ENCODE assay signal across 27 cellular contexts in the genomic region with DNA sequence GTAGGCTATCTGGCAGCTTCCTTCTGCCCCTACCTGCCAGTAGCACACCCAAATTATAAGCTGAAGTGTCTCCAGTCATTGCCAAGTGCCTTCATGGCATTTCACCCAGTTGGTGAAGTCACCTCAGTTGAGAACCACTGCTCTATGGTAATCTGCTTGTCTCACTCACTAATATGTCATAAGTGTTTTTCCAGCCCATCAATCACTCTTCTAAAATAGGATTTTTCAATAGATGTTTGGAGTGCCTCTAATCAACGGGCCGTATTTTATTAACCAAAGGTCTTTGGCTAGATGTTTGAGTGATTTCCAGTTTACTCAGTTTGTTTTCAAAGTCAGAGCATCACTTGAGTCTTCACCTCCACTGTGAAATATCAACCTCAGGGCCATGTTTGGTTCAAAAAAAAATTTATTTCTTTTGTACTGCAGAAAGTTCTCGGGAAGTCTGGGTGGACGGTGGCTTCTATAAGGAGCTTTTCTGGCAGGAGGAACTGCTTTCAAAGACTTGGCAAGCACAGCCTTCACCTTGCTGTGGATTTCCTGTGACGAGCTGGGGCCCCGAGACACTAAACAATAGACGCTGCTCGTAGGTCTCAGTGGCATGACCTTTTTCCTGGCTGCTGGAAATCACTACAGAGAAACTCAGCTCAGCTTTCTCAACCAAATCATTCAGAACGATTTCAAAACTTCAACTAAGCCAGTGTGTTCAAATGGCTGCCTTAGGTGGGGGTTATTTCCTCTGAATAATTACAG.
A peak's percentile ranks its signal among the peaks of the same experiment; 100 is the strongest.
DNase-seq lines count a peak whose midpoint lies in the region; ATAC-seq and TF ChIP-seq lines count a peak whose summit lies in the region.
"Had no signal": no experiment of that assay in that cellular context is flagged by ENCODE, and none has a peak within 500 bp of the region (broad histone marks: within the 10 kb centered on the region; RNA-seq: fewer than 3 reads in every experiment).

No MANE protein-coding gene starts in this region.

- H3K36me3 ChIP-seq in left ventricle myocardium inferior (no peaks in the 10 kb centered on the region), neural progenitor cell (no peaks in the 10 kb centered on the region), upper lobe of left lung (no peaks in the 10 kb centered on the region), Caco-2 (ENCODE audit: control insufficient read depth, insufficient read depth, low read length) (no peaks in the 10 kb centered on the region)

- H3K4me3 ChIP-seq in left ventricle myocardium inferior (no peak overlapping the region), fibroblast of pulmonary artery (replicated peaks; ENCODE audit: low read depth, low read length) (no peak overlapping the region), neural progenitor cell (no peak overlapping the region), upper lobe of left lung (no peak overlapping the region), Caco-2 (ENCODE audit: low read depth, low read length) (no peak overlapping the region)
- H3K4me3 ChIP-seq: dorsolateral prefrontal cortex, GM23248, SK-N-MC had no signal

- no peak overlapping the region for H3K9ac ChIP-seq in neural progenitor cell
- H3K9ac ChIP-seq: GM23248 had no signal

- peak overlapping the region; percentile 57 for H3K27ac ChIP-seq in left ventricle myocardium inferior (replicated peaks)
- no peak overlapping the region for H3K27ac ChIP-seq in neural progenitor cell
- peak overlapping the region in 3 of 4 donors; percentile 42 to 80 (median 68) for H3K27ac ChIP-seq in upper lobe of left lung
- H3K27ac ChIP-seq: GM23248, SK-N-MC had no signal

- no peak overlapping the region for H3K4me2 ChIP-seq in neural progenitor cell

- intact Hi-C loops in left ventricle myocardium inferior (cut with micrococcal nuclease) (no loop called here), left ventricle myocardium superior (cut with micrococcal nuclease) (no loop called here), Caco-2 (cut with micrococcal nuclease; ENCODE audit: unreplicated experiment) (no loop called here)

- BruUV-seq in Caco-2 (replicated peaks; lab: Mats Ljungman, UMichigan): no TSS peak

- TF ChIP-seq EP300 in upper lobe of left lung (IDR thresholded peaks at IDR 0.05): no peak

- H3K9me3 Mint-ChIP-seq in neural progenitor cell: peaks cover 17% of the 10 kb centered on the region
- H3K9me3 Mint-ChIP-seq in activated CD4-positive, alpha-beta T cell treated with anti-CD3 and anti-CD28 coated beads, Interleukin-2, amount 10 ng/mL, durations not matched to agents 7 days and 5 days: peaks cover 8% of the 10 kb centered on the region
- H3K9me3 Mint-ChIP-seq in Caco-2 (ENCODE audit: unreplicated experiment): no peaks in the 10 kb centered on the region
- H3K9me3 Mint-ChIP-seq: central memory CD8-positive, alpha-beta T cell had no signal

- peaks cover 7% of the 10 kb centered on the region for H3K4me1 Mint-ChIP-seq in neural progenitor cell
- no peaks in the 10 kb centered on the region for H3K4me1 Mint-ChIP-seq in activated CD4-positive, alpha-beta T cell treated with anti-CD3 and anti-CD28 coated beads, Interleukin-2, amount 10 ng/mL, durations not matched to agents 7 days and 5 days
- H3K4me1 Mint-ChIP-seq in Caco-2 (ENCODE audit: low read depth, unreplicated experiment): no peaks in the 10 kb centered on the region
- H3K4me1 Mint-ChIP-seq: CD14-positive monocyte; central memory CD8-positive, alpha-beta T cell; memory B cell had no signal

- no peak overlapping the region for H2AFZ ChIP-seq in neural progenitor cell (replicated peaks)
- H2AFZ ChIP-seq: GM23248 had no signal

- peaks cover 39% of the 10 kb centered on the region for H3K27me3 ChIP-seq in left ventricle myocardium inferior (ENCODE audit: low read depth)
- H3K27me3 ChIP-seq in neural progenitor cell: no peaks in the 10 kb centered on the region
- no peaks in the 10 kb centered on the region for H3K27me3 ChIP-seq in upper lobe of left lung
- no peaks in the 10 kb centered on the region for H3K27me3 ChIP-seq in Caco-2 (replicated peaks; ENCODE audit: control insufficient read depth, insufficient read depth, low read length)

- H3K27me3 Mint-ChIP-seq in neural progenitor cell (ENCODE audit: insufficient read depth, low read depth): peaks cover 17% of the 10 kb centered on the region
- H3K27me3 Mint-ChIP-seq in activated CD4-positive, alpha-beta T cell treated with anti-CD3 and anti-CD28 coated beads, Interleukin-2, amount 10 ng/mL, durations not matched to agents 7 days and 5 days: no peaks in the 10 kb centered on the region
- peaks cover 6% of the 10 kb centered on the region for H3K27me3 Mint-ChIP-seq in Caco-2 (ENCODE audit: insufficient read depth, unreplicated experiment)
- H3K27me3 Mint-ChIP-seq: central memory CD8-positive, alpha-beta T cell had no signal

- TF ChIP-seq POLR2A in upper lobe of left lung (IDR thresholded peaks at IDR 0.05): no peak

- H3K36me3 Mint-ChIP-seq in neural progenitor cell (no peaks in the 10 kb centered on the region), Caco-2 (ENCODE audit: insufficient read depth, unreplicated experiment) (no peaks in the 10 kb centered on the region)
- no peaks in the 10 kb centered on the region for H3K36me3 Mint-ChIP-seq in activated CD4-positive, alpha-beta T cell treated with anti-CD3 and anti-CD28 coated beads, Interleukin-2, amount 10 ng/mL, durations not matched to agents 7 days and 5 days (ENCODE audit: low read depth)
- H3K36me3 Mint-ChIP-seq: CD14-positive monocyte, memory B cell had no signal

- no peaks in the 10 kb centered on the region for H3K79me2 ChIP-seq in neural progenitor cell (ENCODE audit: low read depth)

- H3K4me3 Mint-ChIP-seq in neural progenitor cell (no peak overlapping the region), Caco-2 (ENCODE audit: unreplicated experiment) (no peak overlapping the region)
- H3K4me3 Mint-ChIP-seq in activated CD4-positive, alpha-beta T cell treated with anti-CD3 and anti-CD28 coated beads, Interleukin-2, amount 10 ng/mL, durations not matched to agents 7 days and 5 days: no peak overlapping the region
- H3K4me3 Mint-ChIP-seq: CD14-positive monocyte; central memory CD8-positive, alpha-beta T cell; memory B cell had no signal

- no peak for DNase-seq in left ventricle myocardium inferior
- DNase-seq in left ventricle myocardium superior: no peak
- peak; percentile 71 for DNase-seq in fibroblast of pulmonary artery (ENCODE audit: low read depth)
- no peak for DNase-seq in neural progenitor cell (ENCODE audit: low spot score)
- DNase-seq in upper lobe of left lung: no peak
- no peak for DNase-seq in effector CD4-positive, alpha-beta T cell
- DNase-seq in activated CD4-positive, alpha-beta T cell treated with anti-CD3 and anti-CD28 coated beads, Interleukin-2, amount 10 ng/mL, durations not matched to agents 7 days and 5 days: no peak
- DNase-seq in Caco-2: no peak
- DNase-seq: activated CD4-positive, alpha-beta T cell treated with anti-CD3 and anti-CD28 coated beads, Interleukin-2, amount 50 U/mL, for 4 hours; activated T-cell treated with anti-CD3 and anti-CD28 coated beads, Interleukin-2, amount 50 U/mL, for 48 hours; dorsolateral prefrontal cortex; GM23248; kidney; MV-4-11; NCI-H1436; NCI-H2081; NCI-H226; NCI-H526 treated with DMSO at 0.1 percent for 48 hours; NK-92 treated with Interleukin-12 subunit alpha and Interleukin-12 subunit beta, amount 100 ng/mL, for 24 hours; stimulated activated CD4-positive, alpha-beta T cell treated with anti-CD3 and anti-CD28 coated beads, Interleukin-15, amount 100 ng/mL, for 24 hours; stimulated activated CD4-positive, alpha-beta T cell treated with anti-CD3 and anti-CD28 coated beads, Interleukin-4, amount 100 ng/mL, for 4 hours; T-helper 1 cell; trophoblast cell had no signal

- WGBS in upper lobe of left lung, 2 donors: 17 to 25% methylated on average over 7 to 9 of the region's 9 CpGs

- CTCF ChIA-PET in activated CD4-positive, alpha-beta T cell treated with anti-CD3 and anti-CD28 coated beads, Interleukin-2, amount 10 ng/mL, durations not matched to agents 7 days and 5 days (lab: Charles Lee): no interaction called here
- CTCF ChIA-PET in Caco-2 (lab: Charles Lee): no interaction called here

- H3K9me3 ChIP-seq in left ventricle myocardium inferior (replicated peaks): peaks cover 30% of the 10 kb centered on the region
- no peaks in the 10 kb centered on the region for H3K9me3 ChIP-seq in neural progenitor cell (ENCODE audit: low read depth)
- H3K9me3 ChIP-seq in upper lobe of left lung: peaks cover 0 to 6% (median 0%) of the 10 kb centered on the region in 4 donors
- H3K9me3 ChIP-seq in Caco-2: peaks cover 10% of the 10 kb centered on the region; the same call in 1 of the 2 replicates

- H3K27ac Mint-ChIP-seq in neural progenitor cell (peak overlapping the region; percentile 67), Caco-2 (ENCODE audit: unreplicated experiment) (no peak overlapping the region)
- no peak overlapping the region for H3K27ac Mint-ChIP-seq in activated CD4-positive, alpha-beta T cell treated with anti-CD3 and anti-CD28 coated beads, Interleukin-2, amount 10 ng/mL, durations not matched to agents 7 days and 5 days
- H3K27ac Mint-ChIP-seq: CD14-positive monocyte, memory B cell had no signal

- TF ChIP-seq CTCF in left ventricle myocardium inferior (IDR thresholded peaks at IDR 0.05; ENCODE audit: borderline replicate concordance): no peak
- no peak for TF ChIP-seq CTCF in fibroblast of pulmonary artery (IDR thresholded peaks at IDR 0.05; ENCODE audit: low read length, missing control alignments)
- TF ChIP-seq CTCF in neural progenitor cell (IDR thresholded peaks at IDR 0.05): no peak
- no peak for TF ChIP-seq CTCF in upper lobe of left lung (IDR thresholded peaks at IDR 0.05)
- no peak for TF ChIP-seq CTCF in Caco-2 (IDR thresholded peaks at IDR 0.05; ENCODE audit: insufficient read depth in 1 of 2, low read depth in 1 of 2, low read length in 1 of 2, severe bottlenecking in 1 of 2, unreplicated experiment in 1 of 2)

- POLR2A ChIA-PET in activated CD4-positive, alpha-beta T cell treated with anti-CD3 and anti-CD28 coated beads, Interleukin-2, amount 10 ng/mL, durations not matched to agents 7 days and 5 days (lab: Charles Lee): no interaction called here
- POLR2A ChIA-PET in Caco-2 (lab: Charles Lee): no interaction called here

- H3K4me1 ChIP-seq in left ventricle myocardium inferior: peaks cover 4% of the 10 kb centered on the region
- H3K4me1 ChIP-seq in neural progenitor cell: peaks cover 4% of the 10 kb centered on the region
- peaks cover 0 to 5% (median 0%) of the 10 kb centered on the region in 4 donors for H3K4me1 ChIP-seq in upper lobe of left lung
- no peaks in the 10 kb centered on the region for H3K4me1 ChIP-seq in Caco-2

- no peak for ATAC-seq in left ventricle myocardium superior
- no peak for ATAC-seq in upper lobe of left lung (ENCODE audit: low FRiP score in 2 of 2)

- peaks cover 3% of the 10 kb centered on the region for H3F3A ChIP-seq in neural progenitor cell (ENCODE audit: low read depth)

- H4K20me1 ChIP-seq in neural progenitor cell (ENCODE audit: low read depth): no peaks in the 10 kb centered on the region
